In genomic region chr1:46043491-46044017, GRCh38 we compare ENCODE assay signal across 8 cellular contexts.
A peak's percentile ranks its signal among the peaks of the same experiment; 100 is the strongest.
DNase-seq lines count a peak whose midpoint lies in the region; ATAC-seq and TF ChIP-seq lines count a peak whose summit lies in the region.

No MANE protein-coding gene starts in this region.

- 34 to 45% methylated on average over 10 of the region's 10 CpGs for WGBS in thyroid gland, 2 donors

- peaks cover 2% of the 10 kb centered on the region for H3K27me3 Mint-ChIP-seq in activated naive CD8-positive, alpha-beta T cell treated with anti-CD3 and anti-CD28 coated beads, Interleukin-2, amount 10 ng/mL, durations not matched to agents 7 days and 5 days
- peaks cover 5% of the 10 kb centered on the region for H3K27me3 Mint-ChIP-seq in activated naive CD8-positive, alpha-beta T cell treated with anti-CD3 and anti-CD28 coated beads for 36 hours
- H3K27me3 Mint-ChIP-seq in CD4-positive, alpha-beta T cell = peaks cover 5% of the 10 kb centered on the region
- peaks cover 3% of the 10 kb centered on the region for H3K27me3 Mint-ChIP-seq in glutamatergic neuron (ENCODE audit: unreplicated experiment)

- TF ChIP-seq POLR2A in thyroid gland (IDR thresholded peaks at IDR 0.05) = peak in 1 of 2 donors; percentile 24

- H3K4me1 ChIP-seq in thyroid gland = peaks cover 34 to 53% of the 10 kb centered on the region in 2 donors

- H3K36me3 Mint-ChIP-seq in activated naive CD8-positive, alpha-beta T cell treated with anti-CD3 and anti-CD28 coated beads, Interleukin-2, amount 10 ng/mL, durations not matched to agents 7 days and 5 days = no peaks in the 10 kb centered on the region
- no peaks in the 10 kb centered on the region for H3K36me3 Mint-ChIP-seq in activated naive CD8-positive, alpha-beta T cell treated with anti-CD3 and anti-CD28 coated beads for 36 hours
- no peaks in the 10 kb centered on the region for H3K36me3 Mint-ChIP-seq in CD4-positive, alpha-beta T cell (ENCODE audit: low read depth)
- peaks cover 4% of the 10 kb centered on the region for H3K36me3 Mint-ChIP-seq in glutamatergic neuron (ENCODE audit: unreplicated experiment)

- ATAC-seq in activated naive CD8-positive, alpha-beta T cell treated with anti-CD3 and anti-CD28 coated beads, Interleukin-2, amount 10 ng/mL, durations not matched to agents 7 days and 5 days (ENCODE audit: low read depth) = peak; percentile 33
- peak; percentile 84 for ATAC-seq in HG03064 (IDR thresholded peaks at IDR 0.05; ENCODE audit: low read depth, unreplicated experiment)
- ATAC-seq in CD4-positive, alpha-beta T cell (ENCODE audit: poor library complexity) = no peak

- POLR2A ChIA-PET in activated naive CD8-positive, alpha-beta T cell treated with anti-CD3 and anti-CD28 coated beads, Interleukin-2, amount 10 ng/mL, durations not matched to agents 7 days and 5 days (lab: Charles Lee) = no interaction called here
- POLR2A ChIA-PET in CD4-positive, alpha-beta T cell (lab: Charles Lee) = interaction anchor here (0.7 kb wide), 1 partner anchor 33 kb away, joined by 3 read pairs; no protein-coding TSS in a partner anchor

- H3K27me3 ChIP-seq in thyroid gland = no peaks in the 10 kb centered on the region
- H3K27me3 ChIP-seq in CD4-positive, alpha-beta T cell (ENCODE audit: control insufficient read depth, insufficient read depth, low read length) = no peaks in the 10 kb centered on the region

- peak overlapping the region; percentile 59 to 68 (median 64) for H3K27ac ChIP-seq in thyroid gland
- H3K27ac ChIP-seq in CD4-positive, alpha-beta T cell (ENCODE audit: low read depth, low read length) = no peak overlapping the region

- no peaks in the 10 kb centered on the region for H3K36me3 ChIP-seq in thyroid gland

- no peak overlapping the region for H3K4me3 Mint-ChIP-seq in activated naive CD8-positive, alpha-beta T cell treated with anti-CD3 and anti-CD28 coated beads, Interleukin-2, amount 10 ng/mL, durations not matched to agents 7 days and 5 days
- no peak overlapping the region for H3K4me3 Mint-ChIP-seq in activated naive CD8-positive, alpha-beta T cell treated with anti-CD3 and anti-CD28 coated beads for 36 hours
- H3K4me3 Mint-ChIP-seq in CD4-positive, alpha-beta T cell = no peak overlapping the region
- H3K4me3 Mint-ChIP-seq in glutamatergic neuron (ENCODE audit: unreplicated experiment) = no peak overlapping the region

- H3K9me3 Mint-ChIP-seq in activated naive CD8-positive, alpha-beta T cell treated with anti-CD3 and anti-CD28 coated beads, Interleukin-2, amount 10 ng/mL, durations not matched to agents 7 days and 5 days = no peaks in the 10 kb centered on the region
- H3K9me3 Mint-ChIP-seq in activated naive CD8-positive, alpha-beta T cell treated with anti-CD3 and anti-CD28 coated beads for 36 hours = no peaks in the 10 kb centered on the region
- H3K9me3 Mint-ChIP-seq in CD4-positive, alpha-beta T cell = no peaks in the 10 kb centered on the region
- H3K9me3 Mint-ChIP-seq in glutamatergic neuron (ENCODE audit: unreplicated experiment) = peaks cover 4% of the 10 kb centered on the region

- peaks cover 10% of the 10 kb centered on the region for H3K4me1 Mint-ChIP-seq in activated naive CD8-positive, alpha-beta T cell treated with anti-CD3 and anti-CD28 coated beads, Interleukin-2, amount 10 ng/mL, durations not matched to agents 7 days and 5 days
- H3K4me1 Mint-ChIP-seq in activated naive CD8-positive, alpha-beta T cell treated with anti-CD3 and anti-CD28 coated beads for 36 hours = peaks cover 5% of the 10 kb centered on the region
- no peaks in the 10 kb centered on the region for H3K4me1 Mint-ChIP-seq in CD4-positive, alpha-beta T cell (ENCODE audit: low read depth)
- H3K4me1 Mint-ChIP-seq in glutamatergic neuron (ENCODE audit: low read depth, unreplicated experiment) = peaks cover 13% of the 10 kb centered on the region

- no peak overlapping the region for H3K4me3 ChIP-seq in thyroid gland (replicated peaks in 1 of 3)

- H3K9me3 ChIP-seq in thyroid gland = no peaks in the 10 kb centered on the region
- no peaks in the 10 kb centered on the region for H3K9me3 ChIP-seq in CD4-positive, alpha-beta T cell (ENCODE audit: control insufficient read depth, low read length)

- no peak overlapping the region for H3K27ac Mint-ChIP-seq in activated naive CD8-positive, alpha-beta T cell treated with anti-CD3 and anti-CD28 coated beads, Interleukin-2, amount 10 ng/mL, durations not matched to agents 7 days and 5 days
- H3K27ac Mint-ChIP-seq in activated naive CD8-positive, alpha-beta T cell treated with anti-CD3 and anti-CD28 coated beads for 36 hours = no peak overlapping the region
- no peak overlapping the region for H3K27ac Mint-ChIP-seq in CD4-positive, alpha-beta T cell
- H3K27ac Mint-ChIP-seq in glutamatergic neuron (ENCODE audit: unreplicated experiment) = no peak overlapping the region

- TF ChIP-seq CTCF in thyroid gland (IDR thresholded peaks at IDR 0.05) (no peak), glutamatergic neuron (IDR thresholded peaks at IDR 0.05; ENCODE audit: partially characterized antibody, unreplicated experiment) (no peak)
- TF ChIP-seq CTCF in CD4-positive, alpha-beta T cell (IDR thresholded peaks at IDR 0.05) = no peak

- CTCF ChIA-PET in CD4-positive, alpha-beta T cell (lab: Charles Lee) = no interaction called here

- intact Hi-C loops in thyroid gland (cut with DNase I) = no loop called here
- intact Hi-C loops in CD4-positive, alpha-beta T cell (cut with DNase I, micrococcal nuclease) = no loop called here

- no peak for DNase-seq in activated naive CD8-positive, alpha-beta T cell treated with anti-CD3 and anti-CD28 coated beads, Interleukin-2, amount 10 ng/mL, durations not matched to agents 7 days and 5 days
- no peak for DNase-seq in activated naive CD8-positive, alpha-beta T cell treated with anti-CD3 and anti-CD28 coated beads for 36 hours
- DNase-seq in SIG-M5 (lab: John Stamatoyannopoulos, UW) (peak; percentile 70), thyroid gland (peak; percentile 75 to 79), glutamatergic neuron (no peak), epidermal melanocyte (ENCODE audit: insufficient read length, low spot score) (no peak)
- no peak for DNase-seq in CD4-positive, alpha-beta T cell

Comparison
In these comparisons a context has a peak if more than half of its experiments do, and no peak if none do; other contexts are left out.
1. DNase-seq: peak in SIG-M5 (single experiment) and thyroid gland (2 of 2); none in activated naive CD8-positive, alpha-beta T cell treated with anti-CD3 and anti-CD28 coated beads, Interleukin-2, amount 10 ng/mL, durations not matched to agents 7 days and 5 days (single experiment), activated naive CD8-positive, alpha-beta T cell treated with anti-CD3 and anti-CD28 coated beads for 36 hours (single experiment), CD4-positive, alpha-beta T cell (0 of 10), glutamatergic neuron (single experiment) and epidermal melanocyte (single experiment).